Comparison of ENCODE assay signal across 21 cellular contexts in the genomic region with DNA sequence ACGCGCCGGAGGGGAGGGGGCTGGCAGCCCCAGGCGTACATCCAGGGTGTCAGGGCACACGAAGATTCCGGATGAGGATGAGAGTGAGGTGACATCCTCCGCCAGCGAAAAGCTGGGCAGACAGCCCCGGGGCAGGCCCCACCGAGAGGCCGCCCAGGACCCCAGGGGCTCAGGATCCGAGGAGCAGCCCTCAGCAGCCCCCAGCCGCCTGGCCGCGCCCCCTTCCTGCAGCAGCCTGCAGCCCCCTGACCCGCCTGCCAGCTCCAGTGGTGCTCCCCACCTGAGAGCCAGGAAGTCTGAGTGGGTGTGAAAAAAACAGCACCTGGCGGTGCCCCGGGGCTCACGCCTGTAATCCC. TPM values are rescaled to one million over a fixed set of nuclear protein-coding genes. Genes with fewer than 3 reads are reported as not detected.
A peak's percentile ranks its signal among the peaks of the same experiment; 100 is the strongest.
DNase-seq lines count a peak whose midpoint lies in the region; ATAC-seq, FAIRE-seq and TF ChIP-seq lines count a peak whose summit lies in the region.
"Had no signal": no experiment of that assay in that cellular context is flagged by ENCODE, and none has a peak within 500 bp of the region (broad histone marks: within the 10 kb centered on the region; RNA-seq: fewer than 3 reads in every experiment).

No MANE protein-coding gene starts in this region.

- H3K4me1 ChIP-seq in astrocyte (ENCODE audit: insufficient read depth, low read length) (peaks cover 7% of the 10 kb centered on the region), keratinocyte (ENCODE audit: control insufficient read depth, extremely low read depth, insufficient read depth, low read length) (no peaks in the 10 kb centered on the region), thymus (ENCODE audit: control insufficient read depth, insufficient read depth, low read length) (no peaks in the 10 kb centered on the region)

- intact Hi-C loops in activated CD4-positive, alpha-beta T cell treated with anti-CD3 and anti-CD28 coated beads for 36 hours (cut with DNase I, micrococcal nuclease) = no loop called here

- dilution Hi-C loops in keratinocyte (cut with MboI; ENCODE audit: extremely low pct_ligation_motif_present, low sequenced_read_pairs) = no loop called here

- H3K4me1 Mint-ChIP-seq in activated naive CD8-positive, alpha-beta T cell treated with anti-CD3 and anti-CD28 coated beads, Interleukin-2, amount 50 U/mL, for 24 hours = peaks cover 5% of the 10 kb centered on the region
- H3K4me1 Mint-ChIP-seq in activated naive CD8-positive, alpha-beta T cell treated with anti-CD3 and anti-CD28 coated beads for 36 hours = peaks cover 4% of the 10 kb centered on the region
- H3K4me1 Mint-ChIP-seq in astrocyte (ENCODE audit: low read depth, unreplicated experiment) = no peaks in the 10 kb centered on the region
- H3K4me1 Mint-ChIP-seq in activated CD4-positive, alpha-beta T cell treated with anti-CD3 and anti-CD28 coated beads for 36 hours = peaks cover 3% of the 10 kb centered on the region
- H3K4me1 Mint-ChIP-seq: nephron progenitor cell had no signal

- FAIRE-seq in astrocyte (lab: Jason Lieb, UNC) = no peak
- FAIRE-seq in keratinocyte (lab: Jason Lieb, UNC) = no peak
- FAIRE-seq: endometrium, HTR-8/SVneo had no signal

- peak; percentile 24 for ATAC-seq in activated naive CD8-positive, alpha-beta T cell treated with anti-CD3 and anti-CD28 coated beads, Interleukin-2, amount 50 U/mL, for 24 hours
- no peak for ATAC-seq in activated CD4-positive, alpha-beta T cell treated with anti-CD3 and anti-CD28 coated beads for 36 hours
- no peak for ATAC-seq in HG03135 (IDR thresholded peaks at IDR 0.05; ENCODE audit: unreplicated experiment)
- ATAC-seq: body of pancreas had no signal

- peak overlapping the region; percentile 49 for H3K9ac ChIP-seq in astrocyte (ENCODE audit: low read length)
- H3K9ac ChIP-seq in keratinocyte (ENCODE audit: control insufficient read depth, extremely low read depth, insufficient read depth, low read length) = no peak overlapping the region

- no peaks in the 10 kb centered on the region for H3K9me3 ChIP-seq in astrocyte (ENCODE audit: insufficient read depth, low read depth, low read length)
- no peaks in the 10 kb centered on the region for H3K9me3 ChIP-seq in keratinocyte (ENCODE audit: control insufficient read depth, low read depth, low read length)
- H3K9me3 ChIP-seq in thymus (ENCODE audit: control insufficient read depth) = no peaks in the 10 kb centered on the region
- H3K9me3 ChIP-seq: body of pancreas, left lung had no signal

- H3K27ac Mint-ChIP-seq in activated naive CD8-positive, alpha-beta T cell treated with anti-CD3 and anti-CD28 coated beads, Interleukin-2, amount 50 U/mL, for 24 hours = no peak overlapping the region
- H3K27ac Mint-ChIP-seq in activated naive CD8-positive, alpha-beta T cell treated with anti-CD3 and anti-CD28 coated beads for 36 hours = no peak overlapping the region
- H3K27ac Mint-ChIP-seq in astrocyte (ENCODE audit: unreplicated experiment) = no peak overlapping the region
- no peak overlapping the region for H3K27ac Mint-ChIP-seq in activated CD4-positive, alpha-beta T cell treated with anti-CD3 and anti-CD28 coated beads for 36 hours
- H3K27ac Mint-ChIP-seq: nephron progenitor cell had no signal

- H3K27me3 ChIP-seq in astrocyte (ENCODE audit: insufficient read depth, low read length) = peaks cover 10% of the 10 kb centered on the region
- peaks cover 37% of the 10 kb centered on the region for H3K27me3 ChIP-seq in keratinocyte (ENCODE audit: control insufficient read depth, extremely low read depth, insufficient read depth, low read length)
- H3K27me3 ChIP-seq in thymus (ENCODE audit: control insufficient read depth, insufficient read depth) = peaks cover 17% of the 10 kb centered on the region

- peaks cover 3% of the 10 kb centered on the region for H3K9me3 Mint-ChIP-seq in activated naive CD8-positive, alpha-beta T cell treated with anti-CD3 and anti-CD28 coated beads, Interleukin-2, amount 50 U/mL, for 24 hours
- peaks cover 3% of the 10 kb centered on the region for H3K9me3 Mint-ChIP-seq in activated naive CD8-positive, alpha-beta T cell treated with anti-CD3 and anti-CD28 coated beads for 36 hours
- H3K9me3 Mint-ChIP-seq in astrocyte (ENCODE audit: unreplicated experiment) = peaks cover 3% of the 10 kb centered on the region
- no peaks in the 10 kb centered on the region for H3K9me3 Mint-ChIP-seq in activated CD4-positive, alpha-beta T cell treated with anti-CD3 and anti-CD28 coated beads for 36 hours (ENCODE audit: low read depth)

- H3K27me3 Mint-ChIP-seq in activated naive CD8-positive, alpha-beta T cell treated with anti-CD3 and anti-CD28 coated beads, Interleukin-2, amount 50 U/mL, for 24 hours = peaks cover 38% of the 10 kb centered on the region
- peaks cover 68% of the 10 kb centered on the region for H3K27me3 Mint-ChIP-seq in activated naive CD8-positive, alpha-beta T cell treated with anti-CD3 and anti-CD28 coated beads for 36 hours
- H3K27me3 Mint-ChIP-seq in astrocyte (ENCODE audit: low read depth, unreplicated experiment) = peaks cover 14% of the 10 kb centered on the region
- H3K27me3 Mint-ChIP-seq in activated CD4-positive, alpha-beta T cell treated with anti-CD3 and anti-CD28 coated beads for 36 hours = peaks cover 42% of the 10 kb centered on the region

- H3K4me2 ChIP-seq in astrocyte (ENCODE audit: low read length) (peak overlapping the region; percentile 84), keratinocyte (ENCODE audit: control insufficient read depth, extremely low read depth, insufficient read depth, low read depth, low read length) (peak overlapping the region; percentile 73)
- H3K4me2 ChIP-seq: hepatocyte had no signal

- POLR2A ChIA-PET in activated CD4-positive, alpha-beta T cell treated with anti-CD3 and anti-CD28 coated beads for 36 hours (lab: Charles Lee) = no interaction called here

- DNase-seq in activated naive CD8-positive, alpha-beta T cell treated with anti-CD3 and anti-CD28 coated beads, Interleukin-2, amount 50 U/mL, for 24 hours = no peak
- no peak for DNase-seq in activated naive CD8-positive, alpha-beta T cell treated with anti-CD3 and anti-CD28 coated beads for 36 hours
- DNase-seq in astrocyte (ENCODE audit: low read depth) (no peak), keratinocyte (ENCODE audit: low read depth, low spot score) (no peak), NCI-H510A (lab: John Stamatoyannopoulos, UW) (no peak)
- DNase-seq in activated CD4-positive, alpha-beta T cell treated with anti-CD3 and anti-CD28 coated beads for 36 hours = no peak
- DNase-seq: activated CD4-positive, alpha-beta T cell treated with anti-CD3 and anti-CD28 coated beads, Interleukin-2, amount 50 U/mL, for 4 hours; DMS 273 treated with DMSO at 0.1 percent for 48 hours; MV-4-11; nephron progenitor cell had no signal

- no peaks in the 10 kb centered on the region for H3K36me3 Mint-ChIP-seq in activated naive CD8-positive, alpha-beta T cell treated with anti-CD3 and anti-CD28 coated beads, Interleukin-2, amount 50 U/mL, for 24 hours (ENCODE audit: low read depth)
- no peaks in the 10 kb centered on the region for H3K36me3 Mint-ChIP-seq in activated naive CD8-positive, alpha-beta T cell treated with anti-CD3 and anti-CD28 coated beads for 36 hours
- no peaks in the 10 kb centered on the region for H3K36me3 Mint-ChIP-seq in astrocyte (ENCODE audit: low read depth, unreplicated experiment)
- no peaks in the 10 kb centered on the region for H3K36me3 Mint-ChIP-seq in activated CD4-positive, alpha-beta T cell treated with anti-CD3 and anti-CD28 coated beads for 36 hours (ENCODE audit: low read depth)

- H3K27ac ChIP-seq in astrocyte (ENCODE audit: low read depth, low read length) = no peak overlapping the region
- no peak overlapping the region for H3K27ac ChIP-seq in keratinocyte (ENCODE audit: control insufficient read depth, insufficient read depth, low read length)
- no peak overlapping the region for H3K27ac ChIP-seq in thymus (ENCODE audit: low read depth)
- H3K27ac ChIP-seq: body of pancreas, hepatocyte, left lung had no signal

- no peaks in the 10 kb centered on the region for H3K36me3 ChIP-seq in astrocyte (ENCODE audit: insufficient read depth, low read length)
- no peaks in the 10 kb centered on the region for H3K36me3 ChIP-seq in keratinocyte (ENCODE audit: control insufficient read depth in 2 of 2, extremely low read depth in 1 of 2, insufficient read depth in 2 of 2, low read length in 2 of 2)
- no peaks in the 10 kb centered on the region for H3K36me3 ChIP-seq in thymus (ENCODE audit: control insufficient read depth, insufficient read depth)
- H3K36me3 ChIP-seq: left lung had no signal

- H4K20me1 ChIP-seq in astrocyte (ENCODE audit: insufficient read depth, low read length) (no peaks in the 10 kb centered on the region), keratinocyte (ENCODE audit: control insufficient read depth, extremely low read depth, insufficient read depth, low read length) (no peaks in the 10 kb centered on the region)

- TF ChIP-seq CTCF in astrocyte (IDR thresholded peaks at IDR 0.05; ENCODE audit: insufficient read depth, low read depth, low read length) = no peak
- no peak for TF ChIP-seq CTCF in keratinocyte (optimal IDR thresholded peaks at IDR 0.05 in 1 of 3, IDR thresholded peaks at IDR 0.05 in 1 of 3, conservative IDR thresholded peaks at IDR 0.05 in 1 of 3; ENCODE audit: extremely low read depth in 1 of 3, insufficient read depth in 2 of 3, low read length in 3 of 3)

- no peaks in the 10 kb centered on the region for H3K9me1 ChIP-seq in keratinocyte (ENCODE audit: control insufficient read depth, extremely low read depth, insufficient read depth, low read length)

- 59% methylated on average over 19 of the region's 19 CpGs for WGBS in thymus

- H3K79me2 ChIP-seq in astrocyte (ENCODE audit: insufficient read depth, low read length) (no peaks in the 10 kb centered on the region), keratinocyte (ENCODE audit: control insufficient read depth, insufficient read depth, low read length) (no peaks in the 10 kb centered on the region)
- H3K79me2 ChIP-seq: hepatocyte had no signal

- H2AFZ ChIP-seq in astrocyte (ENCODE audit: low read depth, low read length) (peak overlapping the region; percentile 91), keratinocyte (ENCODE audit: control insufficient read depth, low read length) (no peak overlapping the region)
- H2AFZ ChIP-seq: hepatocyte had no signal

- H3K4me3 Mint-ChIP-seq in activated naive CD8-positive, alpha-beta T cell treated with anti-CD3 and anti-CD28 coated beads, Interleukin-2, amount 50 U/mL, for 24 hours = no peak overlapping the region
- no peak overlapping the region for H3K4me3 Mint-ChIP-seq in activated naive CD8-positive, alpha-beta T cell treated with anti-CD3 and anti-CD28 coated beads for 36 hours
- no peak overlapping the region for H3K4me3 Mint-ChIP-seq in astrocyte (ENCODE audit: unreplicated experiment)
- H3K4me3 Mint-ChIP-seq in activated CD4-positive, alpha-beta T cell treated with anti-CD3 and anti-CD28 coated beads for 36 hours = no peak overlapping the region
- H3K4me3 Mint-ChIP-seq: nephron progenitor cell had no signal

- H3K4me3 ChIP-seq in astrocyte (ENCODE audit: insufficient read depth, low read depth, low read length) = no peak overlapping the region
- peak overlapping the region in 2 of 3 experiments; percentile 51 to 61 for H3K4me3 ChIP-seq in keratinocyte (ENCODE audit: control insufficient read depth in 2 of 3, extremely low read depth in 1 of 3, insufficient read depth in 2 of 3, low read depth in 1 of 3, low read length in 3 of 3)
- H3K4me3 ChIP-seq in thymus (ENCODE audit: low read length) = peak overlapping the region; percentile 38
- H3K4me3 ChIP-seq: body of pancreas, hepatocyte had no signal

- CTCF ChIA-PET in activated CD4-positive, alpha-beta T cell treated with anti-CD3 and anti-CD28 coated beads for 36 hours (lab: Charles Lee) = no interaction called here

RNA-seq across cellular contexts. Expression of a gene that starts 3.2 kb away (rescaled TPM):
- not detected for total RNA-seq in activated naive CD8-positive, alpha-beta T cell treated with anti-CD3 and anti-CD28 coated beads for 36 hours
- total RNA-seq in astrocyte = not detected in 2 replicates
- polyA plus RNA-seq in keratinocyte = not detected in 3 replicates
- not detected for polyA plus RNA-seq in keratinocyte (2011; ENCODE audit: low read depth)
- polyA plus RNA-seq in keratinocyte (2011; cell fraction: cytosol; rRNA removed) = not detected in 2 replicates
- polyA plus RNA-seq in keratinocyte (2011; cell fraction: nucleus; rRNA removed) = not detected in 2 replicates
- not detected in 2 replicates for polyA plus RNA-seq in keratinocyte (2012; ENCODE audit: low replicate concordance)
- polyA minus RNA-seq in keratinocyte = not detected in 3 replicates
- not detected for polyA minus RNA-seq in keratinocyte (2011; cell fraction: cytosol; rRNA and poly(A)+ RNA removed)
- not detected in 2 replicates for polyA minus RNA-seq in keratinocyte (2011; cell fraction: nucleus; rRNA and poly(A)+ RNA removed)
- 0.07 TPM for polyA plus RNA-seq in thymus
- not detected for total RNA-seq in activated CD4-positive, alpha-beta T cell treated with anti-CD3 and anti-CD28 coated beads for 36 hours
- total RNA-seq: body of pancreas; left lung; NCI-H460; RPMI7951; T-helper 2 cell treated with Interferon-gamma antibody and Interleukin-4, amounts not matched to agents 100 ng/mL and 5 ng/mL, for 36 hours had no signal
- polyA plus RNA-seq: AG04450, hepatocyte had no signal

RNA-seq across cellular contexts. Expression of a gene that starts 33.8 kb away (rescaled TPM):
- total RNA-seq in activated naive CD8-positive, alpha-beta T cell treated with anti-CD3 and anti-CD28 coated beads for 36 hours = under 1 TPM; 0.10 to 0.21 TPM
- 17.2 and 30.9 TPM in 2 replicates for total RNA-seq in astrocyte
- polyA plus RNA-seq in keratinocyte (1.5 to 2.1 TPM (median 2.0 TPM) in 3 replicates), thymus (2.1 TPM)
- polyA plus RNA-seq in keratinocyte (2011; ENCODE audit: low read depth) = 0.09 TPM
- 0.68 and 0.78 TPM in 2 replicates for polyA plus RNA-seq in keratinocyte (2011; cell fraction: cytosol; rRNA removed)
- 4.0 and 5.5 TPM in 2 replicates for polyA plus RNA-seq in keratinocyte (2011; cell fraction: nucleus; rRNA removed)
- 1.8 and 4.9 TPM in 2 replicates for polyA plus RNA-seq in keratinocyte (2012; ENCODE audit: low replicate concordance)
- polyA minus RNA-seq in keratinocyte = 2.1 to 4.0 TPM (median 2.3 TPM) in 3 replicates
- polyA minus RNA-seq in keratinocyte (2011; cell fraction: cytosol; rRNA and poly(A)+ RNA removed) = 5.6 TPM
- polyA minus RNA-seq in keratinocyte (2011; cell fraction: nucleus; rRNA and poly(A)+ RNA removed) = 8.4 and 9.7 TPM in 2 replicates
- total RNA-seq in activated CD4-positive, alpha-beta T cell treated with anti-CD3 and anti-CD28 coated beads for 36 hours = under 1 TPM; 0.16 to 0.18 TPM

Comparison
In these comparisons a context has a peak if more than half of its experiments do, and no peak if none do; other contexts are left out.
1. RNA of a gene that starts 33.8 kb away (total RNA-seq): 17.2 to 30.9 TPM in astrocyte; 0.10 to 0.21 TPM in activated naive CD8-positive, alpha-beta T cell treated with anti-CD3 and anti-CD28 coated beads for 36 hours and 0.16 to 0.18 TPM in activated CD4-positive, alpha-beta T cell treated with anti-CD3 and anti-CD28 coated beads for 36 hours; every median in the first group is over 10 times any median in the second.